ENCODE assay signal across 23 cellular contexts in genomic region chr13:34391071-34391470, GRCh38.
DNase-seq lines count a peak whose midpoint lies in the region; ATAC-seq, FAIRE-seq and TF ChIP-seq lines count a peak whose summit lies in the region.
"Had no signal": no experiment of that assay in that cellular context is flagged by ENCODE, and none has a peak within 500 bp of the region (broad histone marks: within the 10 kb centered on the region; RNA-seq: fewer than 3 reads in every experiment).

No MANE protein-coding gene starts in this region.

- H3K9me3 ChIP-seq in trophoblast cell (ENCODE audit: insufficient read depth, low read depth, low read length) (no peaks in the 10 kb centered on the region), pancreas (peaks cover 0 to 5% (median 0%) of the 10 kb centered on the region in 4 donors), heart left ventricle (peaks cover 0 to 20% (median 10%) of the 10 kb centered on the region in 12 donors)
- H3K9me3 ChIP-seq: testis had no signal

- no peak overlapping the region for H3K4ac ChIP-seq in trophoblast cell (ENCODE audit: low read depth, low read length)

- H4K12ac ChIP-seq in trophoblast cell (ENCODE audit: low read depth, low read length) = no peak overlapping the region

- no peak for FAIRE-seq in pancreas (lab: Jason Lieb, UNC)

- no peak for TF ChIP-seq POLR2A in heart left ventricle (IDR thresholded peaks at IDR 0.05)

- H3K4me1 ChIP-seq in trophoblast cell (ENCODE audit: control insufficient read depth in 1 of 2, insufficient read depth in 2 of 2, low read length in 2 of 2) (no peaks in the 10 kb centered on the region), pancreas (no peaks in the 10 kb centered on the region), heart left ventricle (no peaks in the 10 kb centered on the region)
- H3K4me1 ChIP-seq: BLaER1, lower lobe of right lung, parathyroid adenoma, testis had no signal

- H3K9ac ChIP-seq in trophoblast cell (ENCODE audit: low read length) = no peak overlapping the region
- H3K9ac ChIP-seq: BLaER1, KMS-11, parathyroid adenoma had no signal

- intact Hi-C loops in pancreas (cut with DNase I) (no loop called here), heart left ventricle (cut with DNase I) (no loop called here)

- TF ChIP-seq CTCF in epithelial cell of esophagus (IDR thresholded peaks at IDR 0.05; ENCODE audit: insufficient read depth, low read depth, low read length, missing control alignments) (no peak), pancreas (IDR thresholded peaks at IDR 0.05) (no peak), heart left ventricle (IDR thresholded peaks at IDR 0.05) (no peak)

- H4K91ac ChIP-seq in trophoblast cell (ENCODE audit: low read depth, low read length) = no peak overlapping the region

- no peak overlapping the region for H2AFZ ChIP-seq in trophoblast cell (ENCODE audit: insufficient read depth, low read length, poor library complexity)
- H2AFZ ChIP-seq: parathyroid adenoma had no signal

- no peak overlapping the region for H3K4me2 ChIP-seq in trophoblast cell (ENCODE audit: low read length)
- H3K4me2 ChIP-seq: BLaER1, KMS-11 had no signal

- no peak overlapping the region for H2BK120ac ChIP-seq in trophoblast cell (ENCODE audit: insufficient read depth, low read length, poor library complexity)

- in situ Hi-C loops in SK-MEL-5 (cut with HindIII; ENCODE audit: low pct_unique_long_range_greater_than_20kb, low sequenced_read_pairs) = no loop called here

- DNase-seq in ELR (ENCODE audit: low read depth) (peak; percentile 60), SK-MEL-5 (ENCODE audit: low read depth, low spot score) (peak; percentile 6), epithelial cell of esophagus (ENCODE audit: low read depth) (peak; percentile 79), trophoblast cell (peak; percentile 49 to 61), pancreas (no peak), heart left ventricle (no peak), NCI-H2029 treated with DMSO at 0.1 percent for 48 hours (lab: John Stamatoyannopoulos, UW) (no peak)
- DNase-seq: activated naive CD4-positive, alpha-beta T cell treated with anti-CD3 and anti-CD28 coated beads, Interleukin-2, amount 50 U/mL, for 16 hours; activated T-cell treated with anti-CD3 and anti-CD28 coated beads, Interleukin-2, amount 50 U/mL, for 1 hour; caudate nucleus; H7; lower lobe of right lung; NCI-H1105 treated with DMSO at 0.1 percent for 48 hours; NCI-H2171; stimulated activated CD4-positive, alpha-beta T cell treated with anti-CD3 and anti-CD28 coated beads, Interleukin-4, amount 100 ng/mL, for 24 hours; stimulated activated CD8-positive, alpha-beta memory T cell treated with anti-CD3 and anti-CD28 coated beads, Interleukin-4, amount 100 ng/mL, for 48 hours; testis had no signal

- H3K79me1 ChIP-seq in trophoblast cell (ENCODE audit: low read length) = no peaks in the 10 kb centered on the region

- H3K27ac ChIP-seq in trophoblast cell (ENCODE audit: low read depth, low read length) (no peak overlapping the region), pancreas (no peak overlapping the region), heart left ventricle (no peak overlapping the region)
- H3K27ac ChIP-seq: BLaER1, HL-60, KMS-11, lower lobe of right lung, parathyroid adenoma, skin epidermis, testis had no signal

- ATAC-seq in pancreas (no peak), heart left ventricle (no peak), HG02759 (IDR thresholded peaks at IDR 0.05; ENCODE audit: unreplicated experiment) (no peak)
- ATAC-seq: lower lobe of right lung had no signal

- no peak overlapping the region for H2AK5ac ChIP-seq in trophoblast cell (ENCODE audit: low read length)

- no peaks in the 10 kb centered on the region for H3K79me2 ChIP-seq in trophoblast cell (ENCODE audit: control insufficient read depth, insufficient read depth, low read length, poor library complexity)
- H3K79me2 ChIP-seq: parathyroid adenoma had no signal

- no peak overlapping the region for H3K14ac ChIP-seq in trophoblast cell (ENCODE audit: low read length)

- H2BK12ac ChIP-seq in trophoblast cell (ENCODE audit: low read length) = no peak overlapping the region

- H3K4me3 ChIP-seq in epithelial cell of esophagus (ENCODE audit: low read length) = no peak overlapping the region
- no peak overlapping the region for H3K4me3 ChIP-seq in trophoblast cell (ENCODE audit: low read depth, low read length)
- H3K4me3 ChIP-seq in pancreas = no peak overlapping the region
- H3K4me3 ChIP-seq in heart left ventricle = no peak overlapping the region
- H3K4me3 ChIP-seq: BLaER1, lower lobe of right lung, skin epidermis, testis had no signal

- no peaks in the 10 kb centered on the region for H3K36me3 ChIP-seq in trophoblast cell (ENCODE audit: control insufficient read depth in 1 of 2, insufficient read depth in 2 of 2, low read length in 2 of 2)
- H3K36me3 ChIP-seq in pancreas = no peaks in the 10 kb centered on the region
- no peaks in the 10 kb centered on the region for H3K36me3 ChIP-seq in heart left ventricle
- H3K36me3 ChIP-seq: BLaER1, lower lobe of right lung had no signal

- H3K23ac ChIP-seq in trophoblast cell (ENCODE audit: low read length) = no peak overlapping the region

- H2BK5ac ChIP-seq in trophoblast cell (ENCODE audit: low read depth, low read length, poor library complexity) = no peak overlapping the region

- H4K8ac ChIP-seq in trophoblast cell (ENCODE audit: low read depth, low read length) = no peak overlapping the region

- no peaks in the 10 kb centered on the region for H3K27me3 ChIP-seq in trophoblast cell (ENCODE audit: insufficient read depth, low read length)
- H3K27me3 ChIP-seq in pancreas = no peaks in the 10 kb centered on the region
- no peaks in the 10 kb centered on the region for H3K27me3 ChIP-seq in heart left ventricle
- H3K27me3 ChIP-seq: BLaER1, testis had no signal

- no peak overlapping the region for H3K18ac ChIP-seq in trophoblast cell (ENCODE audit: low read length)

- WGBS in trophoblast cell (ENCODE audit: extremely low coverage, insufficient coverage, insufficient read length) = no CpG with 5 or more reads among the region's 2 CpGs
- WGBS in pancreas, 2 donors = 92 to 95% methylated on average over 2 of the region's 2 CpGs
- WGBS in heart left ventricle, 4 donors = 79 to 96% (median 86%) methylated on average over 2 of the region's 2 CpGs

Comparison
In these comparisons a context has a peak if more than half of its experiments do, and no peak if none do; other contexts are left out.
1. DNase-seq: peak in ELR (single experiment), SK-MEL-5 (single experiment), epithelial cell of esophagus (single experiment) and trophoblast cell (2 of 2); none in pancreas (0 of 6), heart left ventricle (0 of 5) and NCI-H2029 treated with DMSO at 0.1 percent for 48 hours (single experiment).